Comparison of ENCODE assay signal across 24 cellular contexts in genomic region chr3:176522436-176522835, GRCh38.
"Had no signal": no experiment of that assay in that cellular context is flagged by ENCODE, and none has a peak within 500 bp of the region (broad histone marks: within the 10 kb centered on the region; RNA-seq: fewer than 3 reads in every experiment).

No MANE protein-coding gene starts in this region.

- H3K4me1 ChIP-seq: gastroesophageal sphincter, heart left ventricle, psoas muscle, tibial nerve, upper lobe of left lung, uterus had no signal

- H2AFZ ChIP-seq: hepatocyte had no signal

- H3K27me3 Mint-ChIP-seq: memory B cell; stimulated activated memory B cell treated with anti-CD40 and anti-IgM and Interleukin-4, amounts not matched to agents 10 μg/mL and 1 μg/mL and 100 μg/mL, for 72 hours had no signal

- H3K4me3 Mint-ChIP-seq: memory B cell; natural killer cell; stimulated activated memory B cell treated with anti-CD40 and anti-IgM and Interleukin-4, amounts not matched to agents 10 μg/mL and 1 μg/mL and 100 μg/mL, for 72 hours had no signal

- DNase-seq: cortex of kidney; heart left ventricle; kidney; natural killer cell; occipital lobe; ovary; posterior cingulate gyrus; psoas muscle; right cardiac atrium; sigmoid colon; stimulated activated CD4-positive, alpha-beta T cell treated with anti-CD3 and anti-CD28 coated beads, Interleukin-2, amount 100 ng/mL, for 24 hours; stimulated activated CD4-positive, alpha-beta T cell treated with anti-CD3 and anti-CD28 coated beads, Interleukin-4, amount 100 ng/mL, for 24 hours; stimulated activated naive CD8-positive, alpha-beta T cell treated with anti-CD3 and anti-CD28 coated beads, Interleukin-15, Interleukin-2, amounts not matched to agents 100 U/mL and 50 U/mL, for 24 hours; substantia nigra; upper lobe of left lung; uterus had no signal

- H3K36me3 ChIP-seq: gastroesophageal sphincter, heart left ventricle, ovary, sigmoid colon, thoracic aorta, tibial nerve, upper lobe of left lung, uterus had no signal

- H3K4me2 ChIP-seq: hepatocyte had no signal

- H3K79me2 ChIP-seq: hepatocyte had no signal

- ATAC-seq: gastroesophageal sphincter; heart left ventricle; left lobe of liver; natural killer cell; psoas muscle; right cardiac atrium; stimulated activated memory B cell treated with anti-CD40 and anti-IgM and Interleukin-4, amounts not matched to agents 10 μg/mL and 1 μg/mL and 100 μg/mL, for 72 hours; stimulated activated naive CD8-positive, alpha-beta T cell treated with anti-CD3 and anti-CD28 coated beads, Interleukin-15, Interleukin-2, amounts not matched to agents 100 U/mL and 50 U/mL, for 24 hours had no signal

- H3K27me3 ChIP-seq: gastroesophageal sphincter, heart left ventricle, hepatocyte, ovary, sigmoid colon, tibial nerve, upper lobe of left lung, uterus had no signal

- H3K4me3 ChIP-seq: gastroesophageal sphincter, heart left ventricle, hepatocyte, lung, ovary, psoas muscle, sigmoid colon, thoracic aorta, tibial nerve, upper lobe of left lung, uterus had no signal

- H3K27ac Mint-ChIP-seq: memory B cell; natural killer cell; stimulated activated memory B cell treated with anti-CD40 and anti-IgM and Interleukin-4, amounts not matched to agents 10 μg/mL and 1 μg/mL and 100 μg/mL, for 72 hours had no signal

- H3K4me1 Mint-ChIP-seq: memory B cell; natural killer cell; stimulated activated memory B cell treated with anti-CD40 and anti-IgM and Interleukin-4, amounts not matched to agents 10 μg/mL and 1 μg/mL and 100 μg/mL, for 72 hours had no signal

- H3K9me3 ChIP-seq: gastroesophageal sphincter, ovary, psoas muscle, sigmoid colon, thoracic aorta, tibial nerve, upper lobe of left lung, uterus had no signal

- H3K27ac ChIP-seq: gastroesophageal sphincter, heart left ventricle, hepatocyte, ovary, psoas muscle, sigmoid colon, thoracic aorta, tibial nerve, upper lobe of left lung, uterus had no signal

- H3K36me3 Mint-ChIP-seq: memory B cell; natural killer cell; stimulated activated memory B cell treated with anti-CD40 and anti-IgM and Interleukin-4, amounts not matched to agents 10 μg/mL and 1 μg/mL and 100 μg/mL, for 72 hours had no signal
